Comparison of ENCODE assay signal across 24 cellular contexts in genomic region chr15:72919936-72920455, GRCh38.
"Had no signal": no experiment of that assay in that cellular context is flagged by ENCODE, and none has a peak within 500 bp of the region (broad histone marks: within the 10 kb centered on the region; RNA-seq: fewer than 3 reads in every experiment).

No MANE protein-coding gene starts in this region.

- H3K9me3 ChIP-seq: esophagus muscularis mucosa, gastroesophageal sphincter, neutrophil, ovary, suprapubic skin, thyroid gland, uterus had no signal

- H3K36me3 ChIP-seq: esophagus muscularis mucosa, gastroesophageal sphincter, neutrophil, ovary, suprapubic skin, thyroid gland, uterus had no signal

- H3K4me3 ChIP-seq: esophagus muscularis mucosa, gastroesophageal sphincter, ovary, suprapubic skin, thyroid gland, uterus had no signal

- H3K27ac Mint-ChIP-seq: dendritic cell treated with granulocyte-macrophage colony-stimulating factor and Interleukin-4, amounts not matched to agents 40 ng/mL and 50 ng/mL, for 4 days; effector memory CD8-positive, alpha-beta T cell; immature natural killer cell; naive thymus-derived CD4-positive, alpha-beta T cell; nephron progenitor cell; type B pancreatic cell had no signal

- H3K4me3 Mint-ChIP-seq: dendritic cell treated with granulocyte-macrophage colony-stimulating factor and Interleukin-4, amounts not matched to agents 40 ng/mL and 50 ng/mL, for 4 days; effector memory CD8-positive, alpha-beta T cell; immature natural killer cell; naive thymus-derived CD4-positive, alpha-beta T cell; nephron progenitor cell; type B pancreatic cell had no signal

- FAIRE-seq: small intestine had no signal

- H3K27ac ChIP-seq: epithelial cell of prostate, esophagus muscularis mucosa, gastroesophageal sphincter, neutrophil, ovary, suprapubic skin, thyroid gland, uterus had no signal

- H3K9me3 Mint-ChIP-seq: dendritic cell treated with granulocyte-macrophage colony-stimulating factor and Interleukin-4, amounts not matched to agents 40 ng/mL and 50 ng/mL, for 4 days; effector memory CD8-positive, alpha-beta T cell; immature natural killer cell; naive thymus-derived CD4-positive, alpha-beta T cell; nephron progenitor cell; type B pancreatic cell had no signal

- H3K4me1 Mint-ChIP-seq: immature natural killer cell; naive thymus-derived CD4-positive, alpha-beta T cell; nephron progenitor cell had no signal

- ATAC-seq: effector memory CD8-positive, alpha-beta T cell; gastroesophageal sphincter; left cardiac atrium; left ventricle myocardium superior; naive thymus-derived CD4-positive, alpha-beta T cell; right cardiac atrium had no signal

- H3K27me3 Mint-ChIP-seq: effector memory CD8-positive, alpha-beta T cell; type B pancreatic cell had no signal

- H3K36me3 Mint-ChIP-seq: immature natural killer cell; naive thymus-derived CD4-positive, alpha-beta T cell; type B pancreatic cell had no signal

- H3K4me1 ChIP-seq: esophagus muscularis mucosa, gastroesophageal sphincter, suprapubic skin, thyroid gland, uterus had no signal

- H3K27me3 ChIP-seq: esophagus muscularis mucosa, gastroesophageal sphincter, ovary, suprapubic skin, thyroid gland, uterus had no signal

- DNase-seq: effector memory CD8-positive, alpha-beta T cell; foreskin fibroblast; glutamatergic neuron; immature natural killer cell; kidney; left cardiac atrium; left ventricle myocardium superior; mesendoderm; naive thymus-derived CD4-positive, alpha-beta T cell; nephron progenitor cell; ovary; right cardiac atrium; small intestine; stimulated activated CD4-positive, alpha-beta T cell treated with anti-CD3 and anti-CD28 coated beads, Interleukin-2, amount 100 ng/mL, for 48 hours; stimulated activated naive CD4-positive, alpha-beta T cell treated with Interleukin-2 at 50 U/mL for 16 hours; thyroid gland; uterus had no signal
